9 cellular contexts compared by ENCODE assay signal in genomic region chr20:31967830-31968249, GRCh38. TPM values are rescaled to one million over a fixed set of nuclear protein-coding genes. Genes with fewer than 3 reads are reported as not detected.
DNase-seq lines count a peak whose midpoint lies in the region; ATAC-seq, FAIRE-seq and TF ChIP-seq lines count a peak whose summit lies in the region.
"Had no signal": no experiment of that assay in that cellular context is flagged by ENCODE, and none has a peak within 500 bp of the region (broad histone marks: within the 10 kb centered on the region; RNA-seq: fewer than 3 reads in every experiment).

XKR7 (plus strand) TSS chr20:31968151; CDS start chr20:31968176, 25 bp downstream.

- peak; percentile 28 for DNase-seq in stimulated activated CD4-positive, alpha-beta T cell treated with anti-CD3 and anti-CD28 coated beads, Interleukin-15, amount 100 ng/mL, for 24 hours
- DNase-seq in stimulated activated CD4-positive, alpha-beta T cell treated with anti-CD3 and anti-CD28 coated beads, Interleukin-2, amount 100 ng/mL, for 48 hours = no peak
- peak; percentile 57 for DNase-seq in NOMO-1 treated with dmso at 0.1 percent for 144 hours (lab: John Stamatoyannopoulos, UW; ENCODE audit: unreplicated experiment)
- no peak for DNase-seq in fibroblast of villous mesenchyme (ENCODE audit: low read depth)
- no peak for DNase-seq in stomach
- DNase-seq in small intestine = no peak
- DNase-seq in HCEC 1CT = no peak

- no peak for TF ChIP-seq EP300 in stomach (IDR thresholded peaks at IDR 0.05)

- H3K36me3 ChIP-seq in stomach = no peaks in the 10 kb centered on the region
- H3K36me3 ChIP-seq in small intestine (ENCODE audit: control insufficient read depth in 2 of 2, insufficient read depth in 2 of 2, low read length in 2 of 2) = no peaks in the 10 kb centered on the region

- 0 to 3% (median 3%) methylated on average over 20 to 36 of the region's 38 CpGs for WGBS in stomach, 5 donors
- 1 to 8% (median 3%) methylated on average over 5 to 38 of the region's 38 CpGs for WGBS in small intestine, 3 donors

- no peak for FAIRE-seq in small intestine (lab: Jason Lieb, UNC)

- no peak for TF ChIP-seq CTCF in fibroblast of villous mesenchyme (IDR thresholded peaks at IDR 0.05; ENCODE audit: insufficient read depth, low read depth, low read length)
- no peak for TF ChIP-seq CTCF in stomach (IDR thresholded peaks at IDR 0.05)

- no peak for TF ChIP-seq POLR2A in stomach (IDR thresholded peaks at IDR 0.05)

- H3K4me3 ChIP-seq in fibroblast of villous mesenchyme (ENCODE audit: low read depth, low read length) (peak within 1 kb of the TSS; percentile 10), stomach (peak within 1 kb of the TSS; percentile 18 to 43 (median 33)), small intestine (ENCODE audit: low read depth in 1 of 2, low read length in 2 of 2) (peak within 1 kb of the TSS in 1 of 2 donors; percentile 41)

- peaks cover 0 to 84% (median 45%) of the 10 kb centered on the region in 3 donors for H3K27me3 ChIP-seq in stomach
- H3K27me3 ChIP-seq in small intestine (ENCODE audit: control insufficient read depth in 2 of 2, insufficient read depth in 2 of 2, low read length in 2 of 2) = peaks cover 0 to 10% of the 10 kb centered on the region in 2 donors

- no peak for ATAC-seq in GM18511 (IDR thresholded peaks at IDR 0.05; ENCODE audit: unreplicated experiment)

- H3K4me1 ChIP-seq in stomach (peaks cover 0 to 13% (median 8%) of the 10 kb centered on the region in 4 donors), small intestine (ENCODE audit: control insufficient read depth in 2 of 2, insufficient read depth in 1 of 2, low read depth in 1 of 2, low read length in 1 of 2) (no peaks in the 10 kb centered on the region)

- H3K9me3 ChIP-seq in stomach (no peaks in the 10 kb centered on the region), small intestine (ENCODE audit: control insufficient read depth, low read depth) (no peaks in the 10 kb centered on the region)

- intact Hi-C loops in stomach (cut with DNase I; ENCODE audit: low total_unique reads) = no loop called here

- no peak within 1 kb of the TSS for H3K27ac ChIP-seq in stomach
- no peak within 1 kb of the TSS for H3K27ac ChIP-seq in small intestine (ENCODE audit: low read depth in 1 of 2, low read length in 1 of 2)

RNA-seq across cellular contexts. Expression of gene XKR7, which starts in this region (rescaled TPM):
- total RNA-seq in fibroblast of villous mesenchyme (not detected in 2 replicates), stomach (under 1 TPM in 3 of 5 donors, not detected in 2; under 0.01 to 0.58 (median 0.37) TPM)
- polyA plus RNA-seq in stomach (under 1 TPM in 1 of 3 donors, not detected in 2; 0.06 TPM), small intestine (under 1 TPM in 1 of 3 donors, not detected in 2; 0.21 TPM)
- total RNA-seq: myocyte had no signal

Comparison
In these comparisons a context has a peak if more than half of its experiments do, and no peak if none do; other contexts are left out.
1. DNase-seq: peak in stimulated activated CD4-positive, alpha-beta T cell treated with anti-CD3 and anti-CD28 coated beads, Interleukin-15, amount 100 ng/mL, for 24 hours (single experiment) and NOMO-1 treated with dmso at 0.1 percent for 144 hours (single experiment); none in stimulated activated CD4-positive, alpha-beta T cell treated with anti-CD3 and anti-CD28 coated beads, Interleukin-2, amount 100 ng/mL, for 48 hours (0 of 2), fibroblast of villous mesenchyme (single experiment), stomach (single experiment), small intestine (single experiment) and HCEC 1CT (single experiment).